In the genomic region with DNA sequence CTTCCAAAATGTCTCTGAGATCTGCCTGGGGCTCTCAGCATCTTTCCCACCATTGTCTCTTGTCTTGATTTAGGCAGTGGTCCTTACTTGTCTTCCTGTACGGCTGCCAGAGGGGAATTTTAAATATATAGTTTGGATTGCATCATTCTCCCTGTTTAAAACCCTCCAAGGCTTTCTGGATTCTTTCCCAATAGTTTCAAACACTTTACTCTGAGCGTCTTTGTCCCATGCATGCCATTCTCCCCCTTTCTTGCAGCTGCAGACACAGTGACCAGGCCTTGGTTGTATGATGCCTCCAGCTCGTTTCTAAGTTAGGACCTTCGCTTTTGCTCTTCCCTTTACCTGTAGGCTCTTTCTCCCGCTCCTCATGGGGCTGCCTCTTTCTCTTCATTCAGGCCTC, we compare ENCODE assay signal across 21 cellular contexts.
"Had no signal": no experiment of that assay in that cellular context is flagged by ENCODE, and none has a peak within 500 bp of the region (broad histone marks: within the 10 kb centered on the region; RNA-seq: fewer than 3 reads in every experiment).

No MANE protein-coding gene starts in this region.

- H3K4me3 ChIP-seq: ascending aorta, cardiac muscle cell, esophagus squamous epithelium, lung, sigmoid colon, spleen, tibial nerve, uterus had no signal

- H3K9me3 ChIP-seq: ascending aorta, esophagus squamous epithelium, sigmoid colon, spleen, tibial nerve, uterus had no signal

- H3K27me3 ChIP-seq: ascending aorta, cardiac muscle cell, esophagus squamous epithelium, sigmoid colon, spleen, tibial nerve, uterus had no signal

- DNase-seq: activated CD4-positive, alpha-beta T cell treated with anti-CD3 and anti-CD28 coated beads, Interleukin-2, amount 50 U/mL, for 4 hours; activated CD4-positive, CD25-positive, alpha-beta regulatory T cell treated with anti-CD3 and anti-CD28 coated beads, Interleukin-2, amount 50 U/mL, for 72 hours; activated gamma-delta T cell; dermis blood vessel endothelial cell; effector memory CD4-positive, alpha-beta T cell; esophagus squamous epithelium; foreskin fibroblast; hippocampal formation; left colon; nephron progenitor cell; nucleus accumbens; sigmoid colon; spleen; stimulated activated naive CD4-positive, alpha-beta T cell; uterus had no signal

- H3K27ac ChIP-seq: cardiac muscle cell, spleen, uterus had no signal

- H3K36me3 ChIP-seq: ascending aorta, cardiac muscle cell, esophagus squamous epithelium, sigmoid colon, spleen, tibial nerve, uterus had no signal

- FAIRE-seq: endothelial cell of umbilical vein, islet of Langerhans had no signal
